ENCODE assay signal across 22 cellular contexts in the genomic region with DNA sequence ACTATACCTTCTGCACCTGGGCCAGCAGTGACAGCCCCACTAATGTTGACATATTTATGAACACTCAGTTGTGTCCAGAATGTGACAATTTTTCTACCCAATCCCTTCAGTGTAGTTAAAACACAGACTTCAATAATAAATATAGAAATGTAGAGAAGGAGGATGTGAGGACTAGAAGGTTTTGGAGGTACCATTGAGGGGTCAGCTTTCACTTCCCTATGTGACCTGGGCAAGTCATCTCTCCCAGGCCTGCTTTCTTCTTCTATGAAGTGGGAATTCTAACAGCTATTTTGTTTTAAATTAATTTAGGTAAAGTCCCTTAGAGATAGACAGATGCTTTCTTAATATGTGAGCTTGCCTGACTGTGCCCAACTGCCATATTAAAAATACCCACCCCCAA.
"Had no signal": no experiment of that assay in that cellular context is flagged by ENCODE, and none has a peak within 500 bp of the region (broad histone marks: within the 10 kb centered on the region; RNA-seq: fewer than 3 reads in every experiment).

No MANE protein-coding gene starts in this region.

- H3K27ac Mint-ChIP-seq: activated naive CD4-positive, alpha-beta T cell treated with anti-CD3 and anti-CD28 coated beads, Interleukin-2, amount 50 U/mL, for 24 hours; natural killer cell had no signal

- H3K9me3 Mint-ChIP-seq: activated naive CD4-positive, alpha-beta T cell treated with anti-CD3 and anti-CD28 coated beads, Interleukin-2, amount 50 U/mL, for 24 hours had no signal

- ATAC-seq: gastrocnemius medialis, natural killer cell, pancreas, sciatic nerve had no signal

- H3K4me3 Mint-ChIP-seq: activated naive CD4-positive, alpha-beta T cell treated with anti-CD3 and anti-CD28 coated beads, Interleukin-2, amount 50 U/mL, for 24 hours; natural killer cell had no signal

- DNase-seq: activated CD4-positive, alpha-beta T cell treated with anti-CD3 and anti-CD28 coated beads, Interleukin-2, amount 50 U/mL, for 1 hour; activated CD4-positive, CD25-positive, alpha-beta regulatory T cell treated with anti-CD3 and anti-CD28 coated beads, Interleukin-2, amount 50 U/mL, for 72 hours; activated CD8-positive, alpha-beta memory T cell treated with anti-CD3 and anti-CD28 coated beads, Interleukin-2, amount 50 U/mL, for 4 hours; activated effector memory CD4-positive, alpha-beta T cell treated with anti-CD3 and anti-CD28 coated beads, Interleukin-2, amount 50 U/mL, for 16 hours; activated T-cell treated with anti-CD3 and anti-CD28 coated beads, Interleukin-2, amount 50 U/mL, for 48 hours; adrenal gland; gastrocnemius medialis; head of caudate nucleus; natural killer cell; pancreas; stimulated activated CD4-positive, alpha-beta T cell treated with anti-CD3 and anti-CD28 coated beads, Interleukin-4, amount 100 ng/mL, for 1 hour; stomach; trophoblast cell had no signal

- H3K4me1 Mint-ChIP-seq: activated naive CD4-positive, alpha-beta T cell treated with anti-CD3 and anti-CD28 coated beads, Interleukin-2, amount 50 U/mL, for 24 hours; natural killer cell had no signal

- H3K4me2 ChIP-seq: smooth muscle cell had no signal

- H3K4me1 ChIP-seq: adrenal gland, breast epithelium, gastrocnemius medialis, pancreas, vagina had no signal

- H3K36me3 Mint-ChIP-seq: activated naive CD4-positive, alpha-beta T cell treated with anti-CD3 and anti-CD28 coated beads, Interleukin-2, amount 50 U/mL, for 24 hours; natural killer cell had no signal

- H3K9me3 ChIP-seq: adrenal gland, breast epithelium, gastrocnemius medialis, neutrophil, pancreas, stomach, vagina had no signal

- H3K36me3 ChIP-seq: adrenal gland, breast epithelium, gastrocnemius medialis, neutrophil, pancreas, stomach, vagina had no signal

- H3K27me3 ChIP-seq: adrenal gland, breast epithelium, gastrocnemius medialis, neutrophil, pancreas, stomach, vagina had no signal

- H3K27ac ChIP-seq: adrenal gland, breast epithelium, coronary artery, gastrocnemius medialis, neutrophil, pancreas, stomach, vagina, VCaP had no signal

- H3K4me3 ChIP-seq: adrenal gland, breast epithelium, coronary artery, gastrocnemius medialis, lung, pancreas, smooth muscle cell, stomach, vagina had no signal

- H3K27me3 Mint-ChIP-seq: activated naive CD4-positive, alpha-beta T cell treated with anti-CD3 and anti-CD28 coated beads, Interleukin-2, amount 50 U/mL, for 24 hours had no signal
